In genomic region chr12:6058481-6059161, GRCh38 we compare ENCODE assay signal across 22 cellular contexts.
"Had no signal": no experiment of that assay in that cellular context is flagged by ENCODE, and none has a peak within 500 bp of the region (broad histone marks: within the 10 kb centered on the region; RNA-seq: fewer than 3 reads in every experiment).

No MANE protein-coding gene starts in this region.

- H3K27ac ChIP-seq: left lung, neural progenitor cell, prostate gland, upper lobe of right lung had no signal

- H3K4me3 ChIP-seq: heart right ventricle, left lung, prostate gland, upper lobe of right lung had no signal

- H3K9ac ChIP-seq: neural progenitor cell had no signal

- H3K4me3 Mint-ChIP-seq: activated CD4-positive, alpha-beta memory T cell treated with anti-CD3 and anti-CD28 coated beads for 36 hours; activated naive CD8-positive, alpha-beta T cell treated with anti-CD3 and anti-CD28 coated beads, Interleukin-2, amount 50 U/mL, for 24 hours had no signal

- H3K9me3 ChIP-seq: heart right ventricle, left lung, prostate gland, upper lobe of right lung had no signal

- H3K36me3 ChIP-seq: neural progenitor cell, prostate gland had no signal

- H3K4me1 ChIP-seq: prostate gland had no signal

- H3K27ac Mint-ChIP-seq: activated CD4-positive, alpha-beta memory T cell treated with anti-CD3 and anti-CD28 coated beads for 36 hours; activated naive CD8-positive, alpha-beta T cell treated with anti-CD3 and anti-CD28 coated beads, Interleukin-2, amount 50 U/mL, for 24 hours had no signal

- H3K36me3 Mint-ChIP-seq: activated CD4-positive, alpha-beta memory T cell treated with anti-CD3 and anti-CD28 coated beads for 36 hours; mesothelial cell of epicardium; naive thymus-derived CD8-positive, alpha-beta T cell; neural progenitor cell had no signal

- H3K27me3 ChIP-seq: upper lobe of right lung had no signal

- FAIRE-seq: kidney had no signal

- DNase-seq: activated CD4-positive, alpha-beta memory T cell treated with anti-CD3 and anti-CD28 coated beads for 36 hours; activated CD4-positive, alpha-beta T cell treated with anti-CD3 and anti-CD28 coated beads for 48 hours; activated CD4-positive, CD25-positive, alpha-beta regulatory T cell; activated effector memory CD4-positive, alpha-beta T cell treated with anti-CD3 and anti-CD28 coated beads, Interleukin-2, amount 50 U/mL, for 16 hours; activated naive CD4-positive, alpha-beta T cell treated with anti-CD3 and anti-CD28 coated beads, Interleukin-2, amount 50 U/mL, for 16 hours; activated naive CD8-positive, alpha-beta T cell treated with anti-CD3 and anti-CD28 coated beads, Interleukin-2, amount 50 U/mL, for 24 hours; cortex of kidney; erythroblast; foreskin fibroblast; heart right ventricle; kidney; left lung; naive thymus-derived CD8-positive, alpha-beta T cell; stimulated activated CD4-positive, alpha-beta T cell treated with anti-CD3 and anti-CD28 coated beads, Interleukin-12 subunit alpha, Interleukin-12 subunit beta, amount 100 ng/mL, for 4 hours; stimulated activated CD4-positive, alpha-beta T cell treated with anti-CD3 and anti-CD28 coated beads, Interleukin-4, amount 100 ng/mL, for 4 hours; stimulated activated naive CD8-positive, alpha-beta T cell treated with anti-CD3 and anti-CD28 coated beads, Interleukin-15, Interleukin-2, amounts not matched to agents 100 U/mL and 50 U/mL, for 24 hours; T-helper 1 cell; T-helper 9 cell; upper lobe of right lung had no signal

- ATAC-seq: activated naive CD8-positive, alpha-beta T cell treated with anti-CD3 and anti-CD28 coated beads, Interleukin-2, amount 50 U/mL, for 24 hours; left lung; naive thymus-derived CD8-positive, alpha-beta T cell; stimulated activated naive CD8-positive, alpha-beta T cell treated with anti-CD3 and anti-CD28 coated beads, Interleukin-15, Interleukin-2, amounts not matched to agents 100 U/mL and 50 U/mL, for 24 hours; upper lobe of right lung had no signal

- H3K9me3 Mint-ChIP-seq: activated CD4-positive, alpha-beta memory T cell treated with anti-CD3 and anti-CD28 coated beads for 36 hours; activated naive CD8-positive, alpha-beta T cell treated with anti-CD3 and anti-CD28 coated beads, Interleukin-2, amount 50 U/mL, for 24 hours; mesothelial cell of epicardium; naive thymus-derived CD8-positive, alpha-beta T cell; neural progenitor cell had no signal
